ENCODE assay signal across 16 cellular contexts in genomic region chr9:126306071-126306647, GRCh38.
DNase-seq lines count a peak whose midpoint lies in the region; ATAC-seq lines count a peak whose summit lies in the region.
"Had no signal": no experiment of that assay in that cellular context is flagged by ENCODE, and none has a peak within 500 bp of the region (broad histone marks: within the 10 kb centered on the region; RNA-seq: fewer than 3 reads in every experiment).

No MANE protein-coding gene starts in this region.

- DNase-seq in activated CD8-positive, alpha-beta memory T cell treated with anti-CD3 and anti-CD28 coated beads for 24 hours = peak; percentile 9
- DNase-seq in activated CD8-positive, alpha-beta memory T cell treated with anti-CD3 and anti-CD28 coated beads, Interleukin-2, amount 50 U/mL, for 48 hours = no peak
- DNase-seq in caudate nucleus (lab: John Stamatoyannopoulos, UW) = no peak
- peak; percentile 12 for DNase-seq in islet precursor cell
- no peak for DNase-seq in substantia nigra (lab: John Stamatoyannopoulos, UW)
- DNase-seq in kidney glomerular epithelial cell (lab: John Stamatoyannopoulos, UW) = no peak
- no peak for DNase-seq in activated gamma-delta T cell treated with Interleukin-2 at 50 U/mL for 16 hours
- DNase-seq: ACHN; CD4-positive, CD25-positive, alpha-beta regulatory T cell; DMS 273 treated with DMSO at 0.1 percent for 48 hours; DMS79 treated with DMSO at 0.1 percent for 48 hours; EL; H7 had no signal

- ATAC-seq in HG03520 (IDR thresholded peaks at IDR 0.05; ENCODE audit: unreplicated experiment) = no peak
- ATAC-seq: GM23338 had no signal

- peak overlapping the region; percentile 90 for H3K27ac ChIP-seq in caudate nucleus (ENCODE audit: low read depth, low read length)
- H3K27ac ChIP-seq in substantia nigra (ENCODE audit: low read depth, low read length, poor library complexity, severe bottlenecking) = peak overlapping the region; percentile 89
- H3K27ac ChIP-seq: BLaER1 treated with 17β-estradiol and CSF1 and Interleukin-3, amounts not matched to agents 10 nM and 100 nM had no signal

Comparison
In these comparisons a context has a peak if more than half of its experiments do, and no peak if none do; other contexts are left out.
1. DNase-seq: peak in activated CD8-positive, alpha-beta memory T cell treated with anti-CD3 and anti-CD28 coated beads for 24 hours (single experiment) and islet precursor cell (single experiment); none in activated CD8-positive, alpha-beta memory T cell treated with anti-CD3 and anti-CD28 coated beads, Interleukin-2, amount 50 U/mL, for 48 hours (single experiment), caudate nucleus (0 of 61), substantia nigra (0 of 49), kidney glomerular epithelial cell (single experiment) and activated gamma-delta T cell treated with Interleukin-2 at 50 U/mL for 16 hours (single experiment).